Comparison of ENCODE assay signal across 17 cellular contexts in genomic region chr5:143155445-143155844, GRCh38.
A peak's percentile ranks its signal among the peaks of the same experiment; 100 is the strongest.
DNase-seq lines count a peak whose midpoint lies in the region; ATAC-seq and TF ChIP-seq lines count a peak whose summit lies in the region.
"Had no signal": no experiment of that assay in that cellular context is flagged by ENCODE, and none has a peak within 500 bp of the region (broad histone marks: within the 10 kb centered on the region; RNA-seq: fewer than 3 reads in every experiment).

No MANE protein-coding gene starts in this region.

- H3K79me2 ChIP-seq in osteoblast (ENCODE audit: insufficient read depth, low read length) = no peaks in the 10 kb centered on the region
- H3K79me2 ChIP-seq: hepatocyte had no signal

- H3K9me3 ChIP-seq in right cardiac atrium (ENCODE audit: control insufficient read depth, low read length) (no peaks in the 10 kb centered on the region), osteoblast (ENCODE audit: low read depth, low read length) (no peaks in the 10 kb centered on the region), aorta (ENCODE audit: control insufficient read depth, low read length) (no peaks in the 10 kb centered on the region), body of pancreas (no peaks in the 10 kb centered on the region)

- no peaks in the 10 kb centered on the region for H3K36me3 ChIP-seq in osteoblast (ENCODE audit: insufficient read depth, low read length)
- no peaks in the 10 kb centered on the region for H3K36me3 ChIP-seq in aorta (ENCODE audit: control insufficient read depth in 1 of 2, insufficient read depth in 2 of 2, low read length in 1 of 2)
- no peaks in the 10 kb centered on the region for H3K36me3 ChIP-seq in body of pancreas (replicated peaks in 1 of 2; ENCODE audit: insufficient read depth in 1 of 2, low read depth in 2 of 2)

- DNase-seq in right cardiac atrium (no peak), left ventricle myocardium superior (no peak), coronary artery (ENCODE audit: low spot score) (no peak), osteoblast (ENCODE audit: insufficient read length, low spot score, missing footprints) (no peak), aorta (no peak), NCI-H524 treated with DMSO at 0.1 percent for 48 hours (lab: John Stamatoyannopoulos, UW) (no peak), body of pancreas (no peak)
- DNase-seq: activated naive CD4-positive, alpha-beta T cell treated with anti-CD3 and anti-CD28 coated beads for 36 hours; Calu3; GF-D8; NCI-H1092 treated with DMSO at 0.1 percent for 48 hours; NCI-H2171 treated with DMSO at 0.1 percent for 48 hours; stimulated activated CD4-positive, alpha-beta T cell treated with anti-CD3 and anti-CD28 coated beads, Interleukin-4, amount 100 ng/mL, for 4 hours had no signal

- WGBS in right cardiac atrium = 54% methylated on average over 3 of the region's 3 CpGs
- 7 to 15% methylated on average over 3 of the region's 3 CpGs for WGBS in aorta, 2 donors
- WGBS in body of pancreas, 2 donors = 92% methylated on average over 3 of the region's 3 CpGs

- TF ChIP-seq POLR2A in body of pancreas (IDR thresholded peaks at IDR 0.05) = no peak

- ATAC-seq in right cardiac atrium (peak in 1 of 2 donors; percentile 48), left ventricle myocardium superior (no peak), aorta (ENCODE audit: low FRiP score) (no peak), GM19452 (IDR thresholded peaks at IDR 0.05; ENCODE audit: unreplicated experiment) (no peak), body of pancreas (no peak)
- ATAC-seq: natural killer cell treated with Interleukin-12 subunit alpha and Interleukin-12 subunit beta and Interleukin-15 and Interleukin-18, amount 100 ng/mL, for 72 hours; stimulated activated memory B cell treated with anti-CD40 and anti-IgM and Interleukin-4, amounts not matched to agents 10 μg/mL and 1 μg/mL and 100 μg/mL, for 72 hours had no signal

- peak overlapping the region; percentile 16 for H2AFZ ChIP-seq in osteoblast (ENCODE audit: low read length)
- H2AFZ ChIP-seq: hepatocyte had no signal

- H3K4me2 ChIP-seq in osteoblast (ENCODE audit: insufficient read depth, low read length) = peak overlapping the region; percentile 56
- H3K4me2 ChIP-seq: hepatocyte had no signal

- H3K4me1 ChIP-seq in right cardiac atrium (ENCODE audit: control insufficient read depth, insufficient read depth, low read length) = peaks cover 3% of the 10 kb centered on the region
- peaks cover 39% of the 10 kb centered on the region for H3K4me1 ChIP-seq in osteoblast (ENCODE audit: insufficient read depth, low read length)
- peaks cover 18 to 24% of the 10 kb centered on the region in 2 donors for H3K4me1 ChIP-seq in aorta (ENCODE audit: control insufficient read depth in 1 of 2, insufficient read depth in 2 of 2, low read length in 2 of 2)
- H3K4me1 ChIP-seq in body of pancreas = no peaks in the 10 kb centered on the region

- H3K27ac ChIP-seq in right cardiac atrium (ENCODE audit: low read length) = peak overlapping the region; percentile 94
- H3K27ac ChIP-seq in coronary artery = peak overlapping the region; percentile 76 to 90
- peak overlapping the region; percentile 93 for H3K27ac ChIP-seq in osteoblast (ENCODE audit: low read depth, low read length)
- H3K27ac ChIP-seq in aorta (ENCODE audit: low read depth in 1 of 2, low read length in 2 of 2) = peak overlapping the region; percentile 61 to 95
- H3K27ac ChIP-seq in body of pancreas = no peak overlapping the region
- H3K27ac ChIP-seq: hepatocyte had no signal

- TF ChIP-seq CTCF in coronary artery (IDR thresholded peaks at IDR 0.05) (no peak), osteoblast (IDR thresholded peaks at IDR 0.05; ENCODE audit: extremely low read depth, low read depth, low read length) (no peak), body of pancreas (IDR thresholded peaks at IDR 0.05) (no peak)

- H3K4me3 ChIP-seq in right cardiac atrium (ENCODE audit: low read length) (no peak overlapping the region), coronary artery (no peak overlapping the region), osteoblast (ENCODE audit: insufficient read depth, low read length) (no peak overlapping the region), aorta (ENCODE audit: low read length in 2 of 2) (no peak overlapping the region), body of pancreas (no peak overlapping the region)
- H3K4me3 ChIP-seq: hepatocyte had no signal

- no peaks in the 10 kb centered on the region for H4K20me1 ChIP-seq in osteoblast (ENCODE audit: insufficient read depth, low read length)

- intact Hi-C loops in right cardiac atrium (cut with DNase I) = no loop called here
- intact Hi-C loops in left ventricle myocardium superior (cut with micrococcal nuclease) = no loop called here
- intact Hi-C loops in aorta (cut with DNase I) = no loop called here
- intact Hi-C loops in body of pancreas (cut with DNase I) = no loop called here

- H3K27me3 ChIP-seq in right cardiac atrium (ENCODE audit: control insufficient read depth, insufficient read depth) = no peaks in the 10 kb centered on the region
- no peaks in the 10 kb centered on the region for H3K27me3 ChIP-seq in osteoblast (ENCODE audit: insufficient read depth, low read length)
- H3K27me3 ChIP-seq in aorta (ENCODE audit: control insufficient read depth in 1 of 2, insufficient read depth in 2 of 2, low read length in 1 of 2) = no peaks in the 10 kb centered on the region
- H3K27me3 ChIP-seq in body of pancreas = no peaks in the 10 kb centered on the region
- H3K27me3 ChIP-seq: hepatocyte had no signal

Comparison
In these comparisons a context has a peak if more than half of its experiments do, and no peak if none do; other contexts are left out.
1. H3K27ac ChIP-seq: peak in right cardiac atrium (single experiment), coronary artery (2 of 2), osteoblast (single experiment) and aorta (2 of 2); none in body of pancreas (0 of 4).